In the genomic region with DNA sequence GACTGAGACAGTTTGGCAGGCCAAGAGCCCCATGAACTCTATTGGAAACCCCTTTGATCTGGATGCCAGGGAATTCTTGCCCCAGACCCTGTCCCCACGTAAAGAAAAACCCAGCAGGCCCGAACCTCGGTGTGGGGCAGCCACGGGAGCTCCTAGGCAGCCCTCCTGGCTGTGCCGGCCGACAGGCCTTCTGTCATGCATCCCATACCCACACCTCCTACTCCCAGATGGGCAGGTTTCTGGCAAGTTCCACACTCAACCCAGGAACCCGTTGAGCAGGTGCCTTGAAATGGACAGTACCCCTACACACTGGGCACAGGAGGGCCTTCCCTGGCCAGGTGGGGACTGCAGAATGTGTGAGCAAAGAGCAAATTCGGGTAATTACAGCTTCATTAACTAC, we compare ENCODE assay signal across 43 cellular contexts. TPM values are rescaled to one million over a fixed set of nuclear protein-coding genes. Genes with fewer than 3 reads are reported as not detected.
"Had no signal": no experiment of that assay in that cellular context is flagged by ENCODE, and none has a peak within 500 bp of the region (broad histone marks: within the 10 kb centered on the region; RNA-seq: fewer than 3 reads in every experiment).

No MANE protein-coding gene starts in this region.

- H3K27me3 ChIP-seq: adrenal gland, body of pancreas, gastroesophageal sphincter had no signal

- DNase-seq: activated B cell treated with CpG ODN at 0.5 μM for 24 hours; activated CD4-positive, alpha-beta T cell treated with anti-CD3 and anti-CD28 coated beads for 48 hours; activated CD4-positive, alpha-beta T cell treated with anti-CD3 and anti-CD28 coated beads, Interleukin-2, amount 50 U/mL, for 1 hour; activated CD4-positive, alpha-beta T cell treated with anti-CD3 and anti-CD28 coated beads, Interleukin-2, amount 50 U/mL, for 48 hours; activated CD8-positive, alpha-beta memory T cell treated with anti-CD3 and anti-CD28 coated beads, Interleukin-2, amount 10 ng/mL, durations not matched to agents 7 days and 5 days; activated CD8-positive, alpha-beta memory T cell treated with anti-CD3 and anti-CD28 coated beads, Interleukin-2, amount 50 U/mL, for 4 hours; activated CD8-positive, alpha-beta T cell treated with anti-CD3 and anti-CD28 coated beads for 36 hours; activated effector memory CD4-positive, alpha-beta T cell treated with anti-CD3 and anti-CD28 coated beads, Interleukin-2, amount 50 U/mL, for 16 hours; activated naive CD4-positive, alpha-beta T cell treated with anti-CD3 and anti-CD28 coated beads for 36 hours; activated naive CD8-positive, alpha-beta T cell treated with anti-CD3 and anti-CD28 coated beads for 36 hours; activated naive CD8-positive, alpha-beta T cell treated with anti-CD3 and anti-CD28 coated beads, Interleukin-2, amount 50 U/mL, for 24 hours; activated T-cell treated with anti-CD3 and anti-CD28 coated beads, Interleukin-2, amount 50 U/mL, for 1 hour; activated T-cell treated with anti-CD3 and anti-CD28 coated beads, Interleukin-2, amount 50 U/mL, for 48 hours; adrenal gland; amygdala; aorta; body of pancreas; caudate nucleus; cortex of kidney; dermis blood vessel endothelial cell; effector CD4-positive, alpha-beta T cell; effector memory CD8-positive, alpha-beta T cell; esophagus squamous epithelium; foreskin melanocyte; T-helper 1 cell; T-helper 17 cell; T1000; WERI-Rb-1 had no signal

- ATAC-seq: activated CD4-positive, CD25-positive, alpha-beta regulatory T cell treated with anti-CD3 and anti-CD28 coated beads, Interleukin-2, amount 50 U/mL, for 24 hours; activated CD8-positive, alpha-beta memory T cell treated with anti-CD3 and anti-CD28 coated beads, Interleukin-2, amount 10 ng/mL, durations not matched to agents 7 days and 5 days; activated CD8-positive, alpha-beta T cell treated with anti-CD3 and anti-CD28 coated beads for 36 hours; activated naive CD8-positive, alpha-beta T cell treated with anti-CD3 and anti-CD28 coated beads, Interleukin-2, amount 50 U/mL, for 24 hours; body of pancreas; effector memory CD8-positive, alpha-beta T cell; gastroesophageal sphincter; T-helper 17 cell had no signal

- H3K27ac ChIP-seq: adrenal gland, body of pancreas, epithelial cell of prostate, esophagus squamous epithelium, WERI-Rb-1 had no signal

- H3K36me3 Mint-ChIP-seq: activated CD8-positive, alpha-beta memory T cell treated with anti-CD3 and anti-CD28 coated beads, Interleukin-2, amount 10 ng/mL, durations not matched to agents 7 days and 5 days; activated naive CD4-positive, alpha-beta T cell treated with anti-CD3 and anti-CD28 coated beads, Interleukin-2, amount 50 U/mL, for 24 hours; activated naive CD8-positive, alpha-beta T cell treated with anti-CD3 and anti-CD28 coated beads for 36 hours had no signal

- H3K4me3 Mint-ChIP-seq: activated B cell treated with CpG ODN at 0.5 μM for 24 hours; activated CD8-positive, alpha-beta memory T cell treated with anti-CD3 and anti-CD28 coated beads, Interleukin-2, amount 10 ng/mL, durations not matched to agents 7 days and 5 days; activated CD8-positive, alpha-beta T cell treated with anti-CD3 and anti-CD28 coated beads for 36 hours; activated naive CD4-positive, alpha-beta T cell treated with anti-CD3 and anti-CD28 coated beads for 36 hours; activated naive CD4-positive, alpha-beta T cell treated with anti-CD3 and anti-CD28 coated beads, Interleukin-2, amount 50 U/mL, for 24 hours; activated naive CD8-positive, alpha-beta T cell treated with anti-CD3 and anti-CD28 coated beads for 36 hours; activated naive CD8-positive, alpha-beta T cell treated with anti-CD3 and anti-CD28 coated beads, Interleukin-2, amount 50 U/mL, for 24 hours; activated T-helper 1 cell treated with anti-CD3 and anti-CD28 coated beads, Interleukin-12 subunit alpha, Interleukin-12 subunit beta, Interleukin-2, Interleukin-4 antibody, amounts not matched to agents 30 ng/mL and 10 ng/mL and 1 ng/mL, durations not matched to agents 14 hours and 24 hours and 36 hours; effector memory CD8-positive, alpha-beta T cell; T-helper 17 cell; T-helper 2 cell treated with Interferon-gamma antibody and Interleukin-4, amounts not matched to agents 5 μg/mL and 100 μg/mL, for 36 hours had no signal

- H3K36me3 ChIP-seq: adrenal gland, esophagus squamous epithelium, gastroesophageal sphincter, WERI-Rb-1 had no signal

- H3K4me1 Mint-ChIP-seq: activated B cell treated with CpG ODN at 0.5 μM for 24 hours; activated CD8-positive, alpha-beta memory T cell treated with anti-CD3 and anti-CD28 coated beads, Interleukin-2, amount 10 ng/mL, durations not matched to agents 7 days and 5 days; activated naive CD4-positive, alpha-beta T cell treated with anti-CD3 and anti-CD28 coated beads, Interleukin-2, amount 50 U/mL, for 24 hours; activated naive CD8-positive, alpha-beta T cell treated with anti-CD3 and anti-CD28 coated beads for 36 hours; activated naive CD8-positive, alpha-beta T cell treated with anti-CD3 and anti-CD28 coated beads, Interleukin-2, amount 50 U/mL, for 24 hours; T-helper 17 cell had no signal

- H3K9me3 Mint-ChIP-seq: activated B cell treated with CpG ODN at 0.5 μM for 24 hours; activated CD8-positive, alpha-beta T cell treated with anti-CD3 and anti-CD28 coated beads for 36 hours; activated naive CD4-positive, alpha-beta T cell treated with anti-CD3 and anti-CD28 coated beads for 36 hours; activated naive CD4-positive, alpha-beta T cell treated with anti-CD3 and anti-CD28 coated beads, Interleukin-2, amount 50 U/mL, for 24 hours; activated naive CD8-positive, alpha-beta T cell treated with anti-CD3 and anti-CD28 coated beads for 36 hours; activated naive CD8-positive, alpha-beta T cell treated with anti-CD3 and anti-CD28 coated beads, Interleukin-2, amount 50 U/mL, for 24 hours; activated T-helper 1 cell treated with anti-CD3 and anti-CD28 coated beads, Interleukin-12 subunit alpha, Interleukin-12 subunit beta, Interleukin-2, Interleukin-4 antibody, amounts not matched to agents 30 ng/mL and 10 ng/mL and 1 ng/mL, durations not matched to agents 14 hours and 24 hours and 36 hours; activated T-helper 2 cell treated with anti-CD3 and anti-CD28 coated beads, Interferon-gamma antibody, Interleukin-2, Interleukin-4, amounts not matched to agents 10 μg/mL and 5 μg/mL and 100 μg/mL, durations not matched to agents 14 hours and 24 hours and 36 hours; effector memory CD8-positive, alpha-beta T cell; T-helper 2 cell treated with Interferon-gamma antibody and Interleukin-4, amounts not matched to agents 5 μg/mL and 100 μg/mL, for 36 hours had no signal

- H3K27ac Mint-ChIP-seq: activated B cell treated with CpG ODN at 0.5 μM for 24 hours; activated CD8-positive, alpha-beta memory T cell treated with anti-CD3 and anti-CD28 coated beads, Interleukin-2, amount 10 ng/mL, durations not matched to agents 7 days and 5 days; activated CD8-positive, alpha-beta T cell treated with anti-CD3 and anti-CD28 coated beads for 36 hours; activated naive CD4-positive, alpha-beta T cell treated with anti-CD3 and anti-CD28 coated beads for 36 hours; activated naive CD4-positive, alpha-beta T cell treated with anti-CD3 and anti-CD28 coated beads, Interleukin-2, amount 50 U/mL, for 24 hours; activated naive CD8-positive, alpha-beta T cell treated with anti-CD3 and anti-CD28 coated beads for 36 hours; activated naive CD8-positive, alpha-beta T cell treated with anti-CD3 and anti-CD28 coated beads, Interleukin-2, amount 50 U/mL, for 24 hours; activated T-helper 1 cell treated with anti-CD3 and anti-CD28 coated beads, Interleukin-12 subunit alpha, Interleukin-12 subunit beta, Interleukin-2, Interleukin-4 antibody, amounts not matched to agents 30 ng/mL and 10 ng/mL and 1 ng/mL, durations not matched to agents 14 hours and 24 hours and 36 hours; activated T-helper 2 cell treated with anti-CD3 and anti-CD28 coated beads, Interferon-gamma antibody, Interleukin-2, Interleukin-4, amounts not matched to agents 10 μg/mL and 5 μg/mL and 100 μg/mL, durations not matched to agents 14 hours and 24 hours and 36 hours; effector memory CD8-positive, alpha-beta T cell; T-helper 17 cell; T-helper 2 cell treated with Interferon-gamma antibody and Interleukin-4, amounts not matched to agents 5 μg/mL and 100 μg/mL, for 36 hours had no signal

- H3K9me3 ChIP-seq: adrenal gland, body of pancreas, esophagus squamous epithelium, gastroesophageal sphincter had no signal

- FAIRE-seq: colon, endometrium, endothelial cell of umbilical vein had no signal

- H3K4me1 ChIP-seq: adrenal gland, body of pancreas had no signal

- H3K27me3 Mint-ChIP-seq: activated naive CD4-positive, alpha-beta T cell treated with anti-CD3 and anti-CD28 coated beads, Interleukin-2, amount 50 U/mL, for 24 hours; activated naive CD8-positive, alpha-beta T cell treated with anti-CD3 and anti-CD28 coated beads, Interleukin-2, amount 50 U/mL, for 24 hours had no signal

- H3K4me3 ChIP-seq: adrenal gland, body of pancreas, esophagus squamous epithelium, gastroesophageal sphincter had no signal

RNA-seq across cellular contexts. Expression of gene ATP2C2, which starts 23.6 kb away (rescaled TPM):
- total RNA-seq: activated B cell treated with CpG ODN at 0.5 μM for 24 hours; activated CD8-positive, alpha-beta memory T cell treated with anti-CD3 and anti-CD28 coated beads for 36 hours; activated CD8-positive, alpha-beta memory T cell treated with anti-CD3 and anti-CD28 coated beads, Interleukin-2, amount 10 ng/mL, durations not matched to agents 7 days and 5 days; activated CD8-positive, alpha-beta T cell treated with anti-CD3 and anti-CD28 coated beads for 36 hours; activated naive CD4-positive, alpha-beta T cell treated with anti-CD3 and anti-CD28 coated beads for 36 hours; activated naive CD8-positive, alpha-beta T cell treated with anti-CD3 and anti-CD28 coated beads for 36 hours; activated T-helper 1 cell treated with anti-CD3 and anti-CD28 coated beads, Interleukin-12 subunit alpha, Interleukin-12 subunit beta, Interleukin-2, Interleukin-4 antibody, amounts not matched to agents 30 ng/mL and 10 ng/mL and 1 ng/mL, durations not matched to agents 14 hours and 24 hours and 36 hours; activated T-helper 2 cell treated with anti-CD3 and anti-CD28 coated beads, Interferon-gamma antibody, Interleukin-2, Interleukin-4, amounts not matched to agents 10 μg/mL and 5 μg/mL and 100 μg/mL, durations not matched to agents 14 hours and 24 hours and 36 hours; chondrocyte; dermis blood vessel endothelial cell; endothelial cell of umbilical vein; fibroblast of lung; fibroblast of villous mesenchyme; glomerular endothelial cell; T-helper 17 cell had no signal
- polyA plus RNA-seq: endothelial cell of umbilical vein, fibroblast of lung had no signal

RNA-seq across cellular contexts. Expression of gene WFDC1, which starts 50.1 kb away (rescaled TPM):
- total RNA-seq: activated B cell treated with CpG ODN at 0.5 μM for 24 hours; activated CD8-positive, alpha-beta memory T cell treated with anti-CD3 and anti-CD28 coated beads for 36 hours; activated CD8-positive, alpha-beta memory T cell treated with anti-CD3 and anti-CD28 coated beads, Interleukin-2, amount 10 ng/mL, durations not matched to agents 7 days and 5 days; activated CD8-positive, alpha-beta T cell treated with anti-CD3 and anti-CD28 coated beads for 36 hours; activated naive CD4-positive, alpha-beta T cell treated with anti-CD3 and anti-CD28 coated beads for 36 hours; activated naive CD8-positive, alpha-beta T cell treated with anti-CD3 and anti-CD28 coated beads for 36 hours; activated T-helper 1 cell treated with anti-CD3 and anti-CD28 coated beads, Interleukin-12 subunit alpha, Interleukin-12 subunit beta, Interleukin-2, Interleukin-4 antibody, amounts not matched to agents 30 ng/mL and 10 ng/mL and 1 ng/mL, durations not matched to agents 14 hours and 24 hours and 36 hours; activated T-helper 2 cell treated with anti-CD3 and anti-CD28 coated beads, Interferon-gamma antibody, Interleukin-2, Interleukin-4, amounts not matched to agents 10 μg/mL and 5 μg/mL and 100 μg/mL, durations not matched to agents 14 hours and 24 hours and 36 hours; dermis blood vessel endothelial cell; endothelial cell of umbilical vein; glomerular endothelial cell; T-helper 17 cell had no signal
- polyA plus RNA-seq: endothelial cell of umbilical vein had no signal
